11 cellular contexts compared by ENCODE assay signal in the genomic region with DNA sequence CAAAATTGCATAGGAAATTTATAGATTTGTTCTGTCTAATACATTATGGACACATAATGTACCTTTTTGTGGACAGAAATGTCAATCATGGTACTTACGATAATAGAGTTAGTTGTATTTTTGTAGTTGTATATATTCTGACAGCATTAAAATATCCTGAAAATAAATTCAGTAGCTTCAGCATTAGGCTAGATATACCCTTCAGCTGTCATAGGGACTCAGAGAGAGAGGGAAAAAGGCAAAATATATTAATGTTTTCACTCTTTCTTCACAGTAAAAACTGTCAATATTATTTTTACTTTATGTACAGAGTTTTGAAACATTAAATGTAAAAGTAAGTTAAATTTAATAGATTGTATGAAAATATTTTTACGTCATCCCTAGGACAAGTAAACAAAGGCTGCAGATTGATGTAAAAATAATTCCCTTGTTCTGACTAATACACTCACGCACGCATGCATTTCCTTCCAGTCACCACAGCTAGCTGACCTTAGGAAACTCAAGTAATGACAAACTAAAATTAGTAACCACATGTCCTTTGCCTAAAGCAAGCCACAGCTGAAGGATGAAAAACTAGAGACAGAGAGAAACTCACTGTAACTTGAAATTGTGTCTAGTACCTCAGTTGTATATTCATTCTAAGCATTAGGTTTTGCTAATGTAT.
A peak's percentile ranks its signal among the peaks of the same experiment; 100 is the strongest.
DNase-seq lines count a peak whose midpoint lies in the region; ATAC-seq and TF ChIP-seq lines count a peak whose summit lies in the region.
"Had no signal": no experiment of that assay in that cellular context is flagged by ENCODE, and none has a peak within 500 bp of the region (broad histone marks: within the 10 kb centered on the region; RNA-seq: fewer than 3 reads in every experiment).

No MANE protein-coding gene starts in this region.

- H3K27ac Mint-ChIP-seq in stimulated activated effector memory CD8-positive, alpha-beta T cell treated with anti-CD3 and anti-CD28 coated beads, Interleukin-12 subunit alpha, Interleukin-12 subunit beta, amount 100 ng/mL, for 72 hours: no peak overlapping the region
- H3K27ac Mint-ChIP-seq in CD8-positive, alpha-beta T cell: no peak overlapping the region
- no peak overlapping the region for H3K27ac Mint-ChIP-seq in activated T-helper 2 cell treated with anti-CD3 and anti-CD28 coated beads, Interferon-gamma antibody, Interleukin-2, Interleukin-4, amounts not matched to agents 10 μg/mL and 5 μg/mL and 100 μg/mL, durations not matched to agents 14 hours and 24 hours and 36 hours
- no peak overlapping the region for H3K27ac Mint-ChIP-seq in activated naive CD4-positive, alpha-beta T cell treated with anti-CD3 and anti-CD28 coated beads, Interleukin-2, amount 50 U/mL, for 72 hours

- intact Hi-C loops in CD8-positive, alpha-beta T cell (cut with DNase I, micrococcal nuclease): no loop called here
- intact Hi-C loops in activated T-helper 2 cell treated with anti-CD3 and anti-CD28 coated beads, Interferon-gamma antibody, Interleukin-2, Interleukin-4, amounts not matched to agents 10 μg/mL and 5 μg/mL and 100 μg/mL, durations not matched to agents 14 hours and 24 hours and 36 hours (cut with micrococcal nuclease): no loop called here

- H3K27me3 ChIP-seq in CD8-positive, alpha-beta T cell (ENCODE audit: insufficient read depth, low read length): no peaks in the 10 kb centered on the region

- no peak overlapping the region for H3K4me3 Mint-ChIP-seq in stimulated activated effector memory CD8-positive, alpha-beta T cell treated with anti-CD3 and anti-CD28 coated beads, Interleukin-12 subunit alpha, Interleukin-12 subunit beta, amount 100 ng/mL, for 72 hours
- H3K4me3 Mint-ChIP-seq in CD8-positive, alpha-beta T cell: no peak overlapping the region
- no peak overlapping the region for H3K4me3 Mint-ChIP-seq in activated T-helper 2 cell treated with anti-CD3 and anti-CD28 coated beads, Interferon-gamma antibody, Interleukin-2, Interleukin-4, amounts not matched to agents 10 μg/mL and 5 μg/mL and 100 μg/mL, durations not matched to agents 14 hours and 24 hours and 36 hours (ENCODE audit: low read depth)

- no peaks in the 10 kb centered on the region for H3K4me1 ChIP-seq in CD8-positive, alpha-beta T cell (ENCODE audit: insufficient read depth, low read length)

- H3K9me3 ChIP-seq in CD8-positive, alpha-beta T cell (ENCODE audit: low read length): no peaks in the 10 kb centered on the region

- H3K27ac ChIP-seq in CD8-positive, alpha-beta T cell (ENCODE audit: low read depth, low read length): no peak overlapping the region

- no peaks in the 10 kb centered on the region for H3K9me3 Mint-ChIP-seq in stimulated activated effector memory CD8-positive, alpha-beta T cell treated with anti-CD3 and anti-CD28 coated beads, Interleukin-12 subunit alpha, Interleukin-12 subunit beta, amount 100 ng/mL, for 72 hours
- no peaks in the 10 kb centered on the region for H3K9me3 Mint-ChIP-seq in CD8-positive, alpha-beta T cell
- no peaks in the 10 kb centered on the region for H3K9me3 Mint-ChIP-seq in activated T-helper 2 cell treated with anti-CD3 and anti-CD28 coated beads, Interferon-gamma antibody, Interleukin-2, Interleukin-4, amounts not matched to agents 10 μg/mL and 5 μg/mL and 100 μg/mL, durations not matched to agents 14 hours and 24 hours and 36 hours
- no peaks in the 10 kb centered on the region for H3K9me3 Mint-ChIP-seq in activated naive CD4-positive, alpha-beta T cell treated with anti-CD3 and anti-CD28 coated beads, Interleukin-2, amount 50 U/mL, for 72 hours

- peaks cover 7% of the 10 kb centered on the region for H3K27me3 Mint-ChIP-seq in CD8-positive, alpha-beta T cell (ENCODE audit: low read depth)
- no peaks in the 10 kb centered on the region for H3K27me3 Mint-ChIP-seq in activated T-helper 2 cell treated with anti-CD3 and anti-CD28 coated beads, Interferon-gamma antibody, Interleukin-2, Interleukin-4, amounts not matched to agents 10 μg/mL and 5 μg/mL and 100 μg/mL, durations not matched to agents 14 hours and 24 hours and 36 hours (ENCODE audit: low read depth)

- H3K4me3 ChIP-seq in CD8-positive, alpha-beta T cell (ENCODE audit: low read depth, low read length): no peak overlapping the region

- peak; percentile 56 for ATAC-seq in HG02981 (IDR thresholded peaks at IDR 0.05; ENCODE audit: unreplicated experiment)
- ATAC-seq in stimulated activated effector memory CD8-positive, alpha-beta T cell treated with anti-CD3 and anti-CD28 coated beads, Interleukin-12 subunit alpha, Interleukin-12 subunit beta, amount 100 ng/mL, for 72 hours: peak; percentile 26
- ATAC-seq in CD8-positive, alpha-beta T cell: no peak
- no peak for ATAC-seq in HG03354 (IDR thresholded peaks at IDR 0.05; ENCODE audit: poor library complexity, severe bottlenecking, unreplicated experiment)
- no peak for ATAC-seq in activated naive CD4-positive, alpha-beta T cell treated with anti-CD3 and anti-CD28 coated beads, Interleukin-2, amount 50 U/mL, for 72 hours
- ATAC-seq: left lobe of liver had no signal

- no peaks in the 10 kb centered on the region for H3K36me3 Mint-ChIP-seq in stimulated activated effector memory CD8-positive, alpha-beta T cell treated with anti-CD3 and anti-CD28 coated beads, Interleukin-12 subunit alpha, Interleukin-12 subunit beta, amount 100 ng/mL, for 72 hours
- no peaks in the 10 kb centered on the region for H3K36me3 Mint-ChIP-seq in CD8-positive, alpha-beta T cell
- H3K36me3 Mint-ChIP-seq in activated T-helper 2 cell treated with anti-CD3 and anti-CD28 coated beads, Interferon-gamma antibody, Interleukin-2, Interleukin-4, amounts not matched to agents 10 μg/mL and 5 μg/mL and 100 μg/mL, durations not matched to agents 14 hours and 24 hours and 36 hours (ENCODE audit: low read depth): no peaks in the 10 kb centered on the region
- H3K36me3 Mint-ChIP-seq in activated naive CD4-positive, alpha-beta T cell treated with anti-CD3 and anti-CD28 coated beads, Interleukin-2, amount 50 U/mL, for 72 hours: no peaks in the 10 kb centered on the region

- CTCF ChIA-PET in CD8-positive, alpha-beta T cell (lab: Charles Lee): no interaction called here

- no peaks in the 10 kb centered on the region for H3K4me1 Mint-ChIP-seq in stimulated activated effector memory CD8-positive, alpha-beta T cell treated with anti-CD3 and anti-CD28 coated beads, Interleukin-12 subunit alpha, Interleukin-12 subunit beta, amount 100 ng/mL, for 72 hours
- H3K4me1 Mint-ChIP-seq in CD8-positive, alpha-beta T cell (ENCODE audit: low read depth): no peaks in the 10 kb centered on the region
- no peaks in the 10 kb centered on the region for H3K4me1 Mint-ChIP-seq in activated T-helper 2 cell treated with anti-CD3 and anti-CD28 coated beads, Interferon-gamma antibody, Interleukin-2, Interleukin-4, amounts not matched to agents 10 μg/mL and 5 μg/mL and 100 μg/mL, durations not matched to agents 14 hours and 24 hours and 36 hours (ENCODE audit: low read depth)

- H3K36me3 ChIP-seq in CD8-positive, alpha-beta T cell (ENCODE audit: insufficient read depth, low read length): no peaks in the 10 kb centered on the region

- POLR2A ChIA-PET in CD8-positive, alpha-beta T cell (lab: Charles Lee): no interaction called here

- DNase-seq in SKM-1 (lab: John Stamatoyannopoulos, UW; ENCODE audit: unreplicated experiment) (peak; percentile 39), glomerular visceral epithelial cell (ENCODE audit: extremely low spot score) (peak; percentile 71)
- DNase-seq in stimulated activated effector memory CD8-positive, alpha-beta T cell treated with anti-CD3 and anti-CD28 coated beads, Interleukin-12 subunit alpha, Interleukin-12 subunit beta, amount 100 ng/mL, for 72 hours (ENCODE audit: low spot score in 2 of 2): no peak
- no peak for DNase-seq in CD8-positive, alpha-beta T cell
- no peak for DNase-seq in activated T-helper 2 cell treated with anti-CD3 and anti-CD28 coated beads, Interferon-gamma antibody, Interleukin-2, Interleukin-4, amounts not matched to agents 10 μg/mL and 5 μg/mL and 100 μg/mL, durations not matched to agents 14 hours and 24 hours and 36 hours (ENCODE audit: low spot score)
- no peak for DNase-seq in activated naive CD4-positive, alpha-beta T cell treated with anti-CD3 and anti-CD28 coated beads, Interleukin-2, amount 50 U/mL, for 72 hours (ENCODE audit: low spot score in 2 of 2)
- DNase-seq: activated T-cell treated with anti-CD3 and anti-CD28 coated beads for 4 hours, NCI-H748 treated with DMSO at 0.1 percent for 48 hours had no signal

- no peak for TF ChIP-seq CTCF in CD8-positive, alpha-beta T cell (IDR thresholded peaks at IDR 0.05)

Comparison
In these comparisons a context has a peak if more than half of its experiments do, and no peak if none do; other contexts are left out.
1. ATAC-seq: peak in HG02981 (single experiment) and stimulated activated effector memory CD8-positive, alpha-beta T cell treated with anti-CD3 and anti-CD28 coated beads, Interleukin-12 subunit alpha, Interleukin-12 subunit beta, amount 100 ng/mL, for 72 hours (single experiment); none in CD8-positive, alpha-beta T cell (single experiment), HG03354 (single experiment) and activated naive CD4-positive, alpha-beta T cell treated with anti-CD3 and anti-CD28 coated beads, Interleukin-2, amount 50 U/mL, for 72 hours (0 of 2).
2. DNase-seq: peak in SKM-1 (single experiment) and glomerular visceral epithelial cell (single experiment); none in stimulated activated effector memory CD8-positive, alpha-beta T cell treated with anti-CD3 and anti-CD28 coated beads, Interleukin-12 subunit alpha, Interleukin-12 subunit beta, amount 100 ng/mL, for 72 hours (0 of 2), CD8-positive, alpha-beta T cell (0 of 7), activated T-helper 2 cell treated with anti-CD3 and anti-CD28 coated beads, Interferon-gamma antibody, Interleukin-2, Interleukin-4, amounts not matched to agents 10 μg/mL and 5 μg/mL and 100 μg/mL, durations not matched to agents 14 hours and 24 hours and 36 hours (single experiment) and activated naive CD4-positive, alpha-beta T cell treated with anti-CD3 and anti-CD28 coated beads, Interleukin-2, amount 50 U/mL, for 72 hours (0 of 2).